ENCODE assay signal across 8 cellular contexts in the genomic region with DNA sequence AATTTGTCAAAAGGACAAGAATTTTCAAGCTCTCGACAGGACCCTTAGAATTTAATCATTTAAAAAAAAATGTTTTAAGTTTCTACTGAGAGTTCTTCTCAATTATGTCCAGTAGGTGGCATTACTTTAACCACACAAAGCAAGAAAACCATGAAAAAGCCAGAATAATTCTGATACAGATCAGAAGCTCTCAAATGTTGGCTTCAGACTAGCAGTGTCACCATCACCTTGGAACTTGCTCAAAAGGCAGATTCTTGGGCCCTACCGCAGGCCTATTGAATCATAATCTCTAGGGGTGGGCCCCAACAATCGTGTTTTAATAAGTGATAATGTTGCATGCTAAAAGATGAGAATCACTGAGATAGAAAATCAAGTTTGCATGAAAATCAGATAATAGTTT.
A peak's percentile ranks its signal among the peaks of the same experiment; 100 is the strongest.
DNase-seq lines count a peak whose midpoint lies in the region; ATAC-seq, FAIRE-seq and TF ChIP-seq lines count a peak whose summit lies in the region.

No MANE protein-coding gene starts in this region.

- H3K4me3 ChIP-seq in WI38 (ENCODE audit: low read depth, low read length) (no peak overlapping the region), upper lobe of left lung (no peak overlapping the region)

- no peak overlapping the region for H3K27ac ChIP-seq in upper lobe of left lung

- no peak for TF ChIP-seq EP300 in upper lobe of left lung (IDR thresholded peaks at IDR 0.05)

- WGBS in upper lobe of left lung, 2 donors, result 28 to 32% methylated on average over 3 of the region's 3 CpGs

- H3K36me3 ChIP-seq in upper lobe of left lung, result no peaks in the 10 kb centered on the region

- TF ChIP-seq CTCF in WI38 (IDR thresholded peaks at IDR 0.05; ENCODE audit: low read depth, low read length) (peak; percentile 36; the same call in 1 of the 2 replicates), upper lobe of left lung (IDR thresholded peaks at IDR 0.05) (peak in 5 of 6 experiments; percentile 15 to 43 (median 31))

- no peak for TF ChIP-seq POLR2A in H54 (IDR thresholded peaks at IDR 0.05; ENCODE audit: low read depth, low read length)
- no peak for TF ChIP-seq POLR2A in upper lobe of left lung (IDR thresholded peaks at IDR 0.05)

- H3K9me3 ChIP-seq in upper lobe of left lung, result no peaks in the 10 kb centered on the region

- FAIRE-seq in H54 (lab: Jason Lieb, UNC), result peak; percentile 88

- H3K27me3 ChIP-seq in upper lobe of left lung, result no peaks in the 10 kb centered on the region

- H3K4me1 ChIP-seq in upper lobe of left lung, result no peaks in the 10 kb centered on the region

- peak in 1 of 2 donors; percentile 67 for ATAC-seq in upper lobe of left lung (ENCODE audit: low FRiP score in 2 of 2)
- no peak for ATAC-seq in GM21825 (IDR thresholded peaks at IDR 0.05; ENCODE audit: unreplicated experiment)

- DNase-seq in EH (ENCODE audit: low read depth) (peak; percentile 61), H54 (ENCODE audit: insufficient read length, low spot score) (no peak), NCI-H146 treated with DMSO at 0.1 percent for 48 hours (lab: John Stamatoyannopoulos, UW; ENCODE audit: unreplicated experiment) (peak; percentile 73), hepatic stellate cell (ENCODE audit: low spot score) (peak; percentile 38), upper lobe of left lung (no peak), GOT3 (lab: John Stamatoyannopoulos, UW) (no peak)

Comparison
In these comparisons a context has a peak if more than half of its experiments do, and no peak if none do; other contexts are left out.
1. DNase-seq: peak in EH (single experiment), NCI-H146 treated with DMSO at 0.1 percent for 48 hours (single experiment) and hepatic stellate cell (single experiment); none in H54 (single experiment), upper lobe of left lung (0 of 2) and GOT3 (single experiment).